Comparison of ENCODE assay signal across 8 cellular contexts in the genomic region with DNA sequence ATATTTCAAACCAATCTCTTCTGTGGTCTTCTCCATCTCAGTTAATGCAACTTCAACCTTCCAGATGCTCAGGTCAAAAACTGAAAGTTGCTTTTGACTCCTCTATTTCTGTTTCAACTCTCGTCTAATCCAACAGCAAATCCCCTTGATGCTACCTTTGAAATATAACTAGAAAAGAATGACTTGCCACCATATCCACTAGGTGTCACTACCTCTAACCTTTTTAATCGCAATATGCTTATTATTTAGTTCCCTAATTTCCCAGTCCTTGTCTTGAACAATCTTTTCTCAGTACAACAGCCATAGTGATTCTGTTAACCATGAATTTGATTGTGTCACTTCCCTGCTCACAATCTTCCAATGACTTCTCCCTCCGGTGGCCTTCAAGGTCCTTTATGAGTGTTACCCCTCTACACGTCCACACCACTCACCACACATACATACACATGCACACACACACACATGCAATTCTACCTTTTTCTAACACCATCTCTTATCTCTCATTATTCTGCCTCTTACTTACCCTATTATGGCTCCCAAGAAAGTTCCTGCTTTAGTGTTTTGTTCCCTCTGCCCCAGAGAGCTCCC.
DNase-seq lines count a peak whose midpoint lies in the region; ATAC-seq, FAIRE-seq and TF ChIP-seq lines count a peak whose summit lies in the region.

No MANE protein-coding gene starts in this region.

- FAIRE-seq in urothelium cell line (lab: Jason Lieb, UNC): no peak

- TF ChIP-seq CTCF in MM.1S (IDR thresholded peaks at IDR 0.05; ENCODE audit: low read length): peak; percentile 64
- peak; percentile 26 for TF ChIP-seq CTCF in brain microvascular endothelial cell (IDR thresholded peaks at IDR 0.05; ENCODE audit: low read depth, low read length, missing control alignments)
- peak; percentile 21 for TF ChIP-seq CTCF in progenitor cell of endocrine pancreas (IDR thresholded peaks at IDR 0.05; ENCODE audit: unreplicated experiment)

- no peaks in the 10 kb centered on the region for H3K9me3 Mint-ChIP-seq in progenitor cell of endocrine pancreas (ENCODE audit: low read depth)
- peaks cover 3 to 8% of the 10 kb centered on the region in 2 donors for H3K9me3 Mint-ChIP-seq in effector memory CD8-positive, alpha-beta T cell

- no peaks in the 10 kb centered on the region for H3F3A ChIP-seq in MM.1S (ENCODE audit: insufficient read depth, low read length)

- H3K4me2 ChIP-seq in MM.1S (ENCODE audit: low read depth, low read length): peak overlapping the region; percentile 9; the same call in 1 of the 2 replicates

- in situ Hi-C loops in brain microvascular endothelial cell (cut with HindIII; ENCODE audit: low pct_ligation_motif_present, low sequenced_read_pairs): no loop called here

- no peaks in the 10 kb centered on the region for H3K36me3 Mint-ChIP-seq in progenitor cell of endocrine pancreas (ENCODE audit: insufficient read depth)
- H3K36me3 Mint-ChIP-seq in effector memory CD8-positive, alpha-beta T cell (ENCODE audit: insufficient read depth): no peaks in the 10 kb centered on the region

- H3K4me1 Mint-ChIP-seq in progenitor cell of endocrine pancreas (ENCODE audit: low read depth): peaks cover 19% of the 10 kb centered on the region
- no peaks in the 10 kb centered on the region for H3K4me1 Mint-ChIP-seq in effector memory CD8-positive, alpha-beta T cell (ENCODE audit: low read depth in 2 of 2)

- no peaks in the 10 kb centered on the region for H3K9me3 ChIP-seq in MM.1S (replicated peaks; ENCODE audit: insufficient read depth, low read length)

- H3K36me3 ChIP-seq in MM.1S (replicated peaks; ENCODE audit: insufficient read depth, low read length) (no peaks in the 10 kb centered on the region), brain microvascular endothelial cell (replicated peaks) (no peaks in the 10 kb centered on the region)

- H3K27me3 ChIP-seq in MM.1S (replicated peaks; ENCODE audit: insufficient read depth, low read length) (no peaks in the 10 kb centered on the region), brain microvascular endothelial cell (replicated peaks) (no peaks in the 10 kb centered on the region)

- DNase-seq in COR-L47 (lab: John Stamatoyannopoulos, UW) (peak; percentile 18), MM.1S (peak; percentile 51), brain microvascular endothelial cell (no peak), progenitor cell of endocrine pancreas (ENCODE audit: low spot score, unreplicated experiment) (no peak), DMS79 (lab: John Stamatoyannopoulos, UW) (no peak), urothelium cell line (ENCODE audit: low spot score) (no peak)
- DNase-seq in effector memory CD8-positive, alpha-beta T cell: no peak

- H3K9ac ChIP-seq in MM.1S (ENCODE audit: low read length): no peak overlapping the region

- H4K20me1 ChIP-seq in MM.1S (ENCODE audit: insufficient read depth, low read length): no peaks in the 10 kb centered on the region

- no peak overlapping the region for H2AFZ ChIP-seq in MM.1S (ENCODE audit: low read length)

- ATAC-seq in GM19452 (IDR thresholded peaks at IDR 0.05; ENCODE audit: unreplicated experiment): peak; percentile 44
- no peak for ATAC-seq in effector memory CD8-positive, alpha-beta T cell (replicated peaks)

- H3K27ac ChIP-seq in MM.1S (ENCODE audit: low read length): no peak overlapping the region
- H3K27ac ChIP-seq in brain microvascular endothelial cell: no peak overlapping the region

- no peak overlapping the region for H3K4me3 Mint-ChIP-seq in progenitor cell of endocrine pancreas (ENCODE audit: low read depth)
- H3K4me3 Mint-ChIP-seq in effector memory CD8-positive, alpha-beta T cell: no peak overlapping the region

- H3K27ac Mint-ChIP-seq in progenitor cell of endocrine pancreas: no peak overlapping the region
- no peak overlapping the region for H3K27ac Mint-ChIP-seq in effector memory CD8-positive, alpha-beta T cell

- peaks cover 7% of the 10 kb centered on the region; the same call in 1 of the 2 replicates for H3K4me1 ChIP-seq in MM.1S (ENCODE audit: low read length)

- H3K9me2 ChIP-seq in MM.1S (replicated peaks; ENCODE audit: insufficient read depth, low read length): no peaks in the 10 kb centered on the region

- H3K4me3 ChIP-seq in MM.1S (ENCODE audit: low read length) (no peak overlapping the region), brain microvascular endothelial cell (ENCODE audit: low read depth, low read length) (no peak overlapping the region)

- no peaks in the 10 kb centered on the region for H3K79me2 ChIP-seq in MM.1S (ENCODE audit: low read length)

- H3K27me3 Mint-ChIP-seq in progenitor cell of endocrine pancreas: no peaks in the 10 kb centered on the region
- no peaks in the 10 kb centered on the region for H3K27me3 Mint-ChIP-seq in effector memory CD8-positive, alpha-beta T cell

Comparison
In these comparisons a context has a peak if more than half of its experiments do, and no peak if none do; other contexts are left out.
1. DNase-seq: peak in COR-L47 (single experiment) and MM.1S (single experiment); none in brain microvascular endothelial cell (single experiment), progenitor cell of endocrine pancreas (single experiment), DMS79 (single experiment), effector memory CD8-positive, alpha-beta T cell (0 of 3) and urothelium cell line (single experiment).
2. Peak in every context shown above with its lines, with median percentiles within 50 percentile points of each other: CTCF ChIP-seq.